In genomic region chr10:6069101-6069931, GRCh38 we compare ENCODE assay signal across 14 cellular contexts. TPM values are rescaled to one million over a fixed set of nuclear protein-coding genes. Genes with fewer than 3 reads are reported as not detected.
A peak's percentile ranks its signal among the peaks of the same experiment; 100 is the strongest.
DNase-seq lines count a peak whose midpoint lies in the region; ATAC-seq lines count a peak whose summit lies in the region.
"Had no signal": no experiment of that assay in that cellular context is flagged by ENCODE, and none has a peak within 500 bp of the region (broad histone marks: within the 10 kb centered on the region; RNA-seq: fewer than 3 reads in every experiment).

No MANE protein-coding gene starts in this region.

- no peak overlapping the region for H2BK15ac ChIP-seq in mesendoderm (replicated peaks; ENCODE audit: low read depth)

- H3K27ac ChIP-seq in BLaER1 (peak overlapping the region; percentile 94), SJSA1 (peak overlapping the region; percentile 47), mesendoderm (ENCODE audit: low read depth, low read length) (no peak overlapping the region)
- H3K27ac ChIP-seq: breast epithelium had no signal

- peak; percentile 21 for ATAC-seq in effector memory CD8-positive, alpha-beta T cell (replicated peaks)
- no peak for ATAC-seq in HG03565 (IDR thresholded peaks at IDR 0.05; ENCODE audit: unreplicated experiment)
- no peak for ATAC-seq in GM18519 (IDR thresholded peaks at IDR 0.05; ENCODE audit: low FRiP score, unreplicated experiment)

- no peaks in the 10 kb centered on the region for H3K9me3 Mint-ChIP-seq in effector memory CD8-positive, alpha-beta T cell

- no peaks in the 10 kb centered on the region for H3K79me2 ChIP-seq in mesendoderm (ENCODE audit: control insufficient read depth, insufficient read depth, low read length)

- no peaks in the 10 kb centered on the region for H3K79me1 ChIP-seq in mesendoderm (ENCODE audit: low read length)

- peak overlapping the region; percentile 92 for H3K4me2 ChIP-seq in BLaER1
- no peak overlapping the region for H3K4me2 ChIP-seq in mesendoderm (ENCODE audit: low read length)

- H4K20me1 ChIP-seq in BLaER1: no peaks in the 10 kb centered on the region

- peak overlapping the region; percentile 52 for H3K4me3 ChIP-seq in BLaER1
- H3K4me3 ChIP-seq in SJSA1: no peak overlapping the region
- H3K4me3 ChIP-seq in mesendoderm (ENCODE audit: low read length): no peak overlapping the region
- H3K4me3 ChIP-seq: breast epithelium, heart right ventricle, lower lobe of right lung had no signal

- H2AK5ac ChIP-seq in mesendoderm (ENCODE audit: low read length): no peak overlapping the region

- no peak overlapping the region for H3K56ac ChIP-seq in mesendoderm (ENCODE audit: low read length)

- H3K27me3 Mint-ChIP-seq in effector memory CD8-positive, alpha-beta T cell: peaks cover 18 to 19% of the 10 kb centered on the region in 2 donors

- H4K8ac ChIP-seq in mesendoderm (ENCODE audit: low read depth, low read length): no peak overlapping the region

- no peak overlapping the region for H2BK120ac ChIP-seq in mesendoderm (ENCODE audit: low read depth, low read length)

- H3K36me3 Mint-ChIP-seq in effector memory CD8-positive, alpha-beta T cell (ENCODE audit: insufficient read depth): peaks cover 6% of the 10 kb centered on the region

- no peak overlapping the region for H3K4me3 Mint-ChIP-seq in effector memory CD8-positive, alpha-beta T cell

- H4K5ac ChIP-seq in mesendoderm (ENCODE audit: low read length): no peak overlapping the region

- no peak overlapping the region for H3K4ac ChIP-seq in mesendoderm (ENCODE audit: low read depth, low read length)

- H3K4me1 ChIP-seq in BLaER1: peaks cover 80% of the 10 kb centered on the region
- H3K4me1 ChIP-seq in SJSA1 (replicated peaks): peaks cover 35% of the 10 kb centered on the region
- H3K4me1 ChIP-seq in mesendoderm (ENCODE audit: control insufficient read depth, low read depth, low read length): no peaks in the 10 kb centered on the region
- H3K4me1 ChIP-seq: breast epithelium had no signal

- DNase-seq in GF-D8 (lab: John Stamatoyannopoulos, UW): peak; percentile 88
- DNase-seq in SJSA1 (ENCODE audit: low read depth in 1 of 2, low spot score in 2 of 2): peak; percentile 75 to 93
- no peak for DNase-seq in effector memory CD8-positive, alpha-beta T cell
- no peak for DNase-seq in HuH-7.5 (ENCODE audit: low spot score)
- DNase-seq in mesendoderm: no peak
- DNase-seq: heart right ventricle, NCI-H510A had no signal

- H3K4me1 Mint-ChIP-seq in effector memory CD8-positive, alpha-beta T cell (ENCODE audit: low read depth in 2 of 2): peaks cover 25 to 26% of the 10 kb centered on the region in 2 donors

- no peak overlapping the region for H3K18ac ChIP-seq in mesendoderm (ENCODE audit: low read length)

- H3K36me3 ChIP-seq in BLaER1: no peaks in the 10 kb centered on the region
- H3K36me3 ChIP-seq in SJSA1: no peaks in the 10 kb centered on the region
- no peaks in the 10 kb centered on the region for H3K36me3 ChIP-seq in mesendoderm (ENCODE audit: control insufficient read depth, insufficient read depth, low read length)
- H3K36me3 ChIP-seq: breast epithelium, heart right ventricle, lower lobe of right lung had no signal

- no CpG with 5 or more reads among the region's 11 CpGs for WGBS in mesendoderm (ENCODE audit: extremely low coverage, insufficient coverage, low lambda C conversion rate)

- H3K27me3 ChIP-seq in BLaER1 (no peaks in the 10 kb centered on the region), SJSA1 (replicated peaks) (0 out of 2 replicates have a peak, but pooled peaks cover 3% of the 10 kb centered on the region), mesendoderm (ENCODE audit: insufficient read depth, low read length, poor library complexity) (no peaks in the 10 kb centered on the region)
- H3K27me3 ChIP-seq: breast epithelium, heart right ventricle had no signal

- no peak overlapping the region for H3K23ac ChIP-seq in mesendoderm (ENCODE audit: low read length)

- H3K9ac ChIP-seq in BLaER1 (peak overlapping the region; percentile 76), mesendoderm (ENCODE audit: low read length) (no peak overlapping the region)

- no peak overlapping the region for H3K27ac Mint-ChIP-seq in effector memory CD8-positive, alpha-beta T cell

- H3K9me3 ChIP-seq in BLaER1 (no peaks in the 10 kb centered on the region), SJSA1 (replicated peaks) (no peaks in the 10 kb centered on the region)
- H3K9me3 ChIP-seq: breast epithelium, heart right ventricle, lower lobe of right lung had no signal

- H2BK5ac ChIP-seq in mesendoderm (ENCODE audit: low read length): no peak overlapping the region

RNA-seq across cellular contexts. Expression of gene IL2RA, which starts 7.1 kb away (rescaled TPM):
- total RNA-seq in SJSA1 (2014; rRNA removed; shearing (Covaris generic)): 4.6 TPM in 1 of 2 replicates, not detected in the other
- not detected for polyA plus RNA-seq in mesendoderm (2013, experiment 1 of 2)
- not detected for polyA plus RNA-seq in mesendoderm (2013, experiment 2 of 2)
- total RNA-seq: osteocyte had no signal
- polyA plus RNA-seq: BJ had no signal

RNA-seq across cellular contexts. Expression of gene RBM17, which starts 19.5 kb away (rescaled TPM):
- 39.7 and 54.1 TPM in 2 replicates for total RNA-seq in SJSA1 (2014; rRNA removed; shearing (Covaris generic))
- 182 TPM for polyA plus RNA-seq in mesendoderm (2013, experiment 1 of 2)
- polyA plus RNA-seq in mesendoderm (2013, experiment 2 of 2): 182 TPM

Comparison
In these comparisons a context has a peak if more than half of its experiments do, and no peak if none do; other contexts are left out.
1. DNase-seq: peak in GF-D8 (single experiment) and SJSA1 (2 of 2); none in effector memory CD8-positive, alpha-beta T cell (0 of 3), HuH-7.5 (single experiment) and mesendoderm (single experiment).